In the genomic region with DNA sequence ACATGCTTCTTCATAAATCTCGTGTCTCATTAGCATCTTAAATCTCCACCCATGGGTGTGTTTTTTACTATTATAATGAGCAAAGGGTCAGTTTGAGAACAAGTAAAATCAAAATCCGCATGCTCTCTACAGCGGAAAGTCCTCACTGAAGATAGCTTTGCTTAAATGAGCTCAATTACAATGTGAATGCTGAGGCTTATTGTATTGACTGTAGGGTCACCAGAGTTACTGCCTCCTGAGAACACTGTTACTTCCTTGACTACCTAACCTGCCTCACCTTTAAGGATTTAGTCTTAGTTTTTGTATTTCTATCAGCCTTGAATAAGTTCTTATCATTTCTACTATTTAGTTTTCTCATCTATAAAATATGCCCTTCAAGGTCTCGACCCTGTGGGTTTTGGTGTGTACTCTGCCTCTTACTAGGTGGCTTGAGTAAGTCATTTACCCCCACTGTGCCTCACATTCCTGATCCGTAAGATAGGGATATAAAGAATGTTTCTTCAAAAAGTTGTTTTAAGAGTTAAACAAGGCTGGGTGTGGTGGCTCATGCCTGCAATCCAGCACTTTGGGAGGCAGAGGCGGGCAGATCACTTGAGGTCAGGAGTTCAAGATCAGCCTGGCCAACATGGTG, we compare ENCODE assay signal across 28 cellular contexts. TPM values are rescaled to one million over a fixed set of nuclear protein-coding genes. Genes with fewer than 3 reads are reported as not detected.
DNase-seq lines count a peak whose midpoint lies in the region; ATAC-seq and TF ChIP-seq lines count a peak whose summit lies in the region.
"Had no signal": no experiment of that assay in that cellular context is flagged by ENCODE, and none has a peak within 500 bp of the region (broad histone marks: within the 10 kb centered on the region; RNA-seq: fewer than 3 reads in every experiment).

No MANE protein-coding gene starts in this region.

- H2AFZ ChIP-seq in GM23338, result no peak overlapping the region
- H2AFZ ChIP-seq: GM23248 had no signal

- H3K27me3 ChIP-seq in GM23338 (ENCODE audit: insufficient read depth), result no peaks in the 10 kb centered on the region
- no peaks in the 10 kb centered on the region for H3K27me3 ChIP-seq in right cardiac atrium (ENCODE audit: control insufficient read depth, insufficient read depth)
- H3K27me3 ChIP-seq: pancreas, right atrium auricular region had no signal

- 87% methylated on average over 6 of the region's 6 CpGs for WGBS in right cardiac atrium

- peaks cover 75% of the 10 kb centered on the region for H3K4me1 Mint-ChIP-seq in activated CD4-positive, alpha-beta T cell treated with anti-CD3 and anti-CD28 coated beads, Interleukin-2, amount 10 ng/mL, durations not matched to agents 24 days and 14 days
- peaks cover 86% of the 10 kb centered on the region for H3K4me1 Mint-ChIP-seq in activated CD4-positive, alpha-beta T cell treated with anti-CD3 and anti-CD28 coated beads, Interleukin-2, amount 10 ng/mL, durations not matched to agents 7 days and 5 days
- H3K4me1 Mint-ChIP-seq in GM23338, result peaks cover 23% of the 10 kb centered on the region; the same call in 2 of the 3 replicates
- H3K4me1 Mint-ChIP-seq in activated CD8-positive, alpha-beta T cell treated with anti-CD3 and anti-CD28 coated beads, Interleukin-2, amount 10 ng/mL, durations not matched to agents 7 days and 5 days (ENCODE audit: low read depth), result peaks cover 96% of the 10 kb centered on the region
- peaks cover 97 to 100% of the 10 kb centered on the region in 2 donors for H3K4me1 Mint-ChIP-seq in immature natural killer cell

- ATAC-seq in GM23338 (peak; percentile 89), right cardiac atrium (no peak), HG03521 (IDR thresholded peaks at IDR 0.05; ENCODE audit: unreplicated experiment) (no peak)
- ATAC-seq in activated CD8-positive, alpha-beta T cell treated with anti-CD3 and anti-CD28 coated beads, Interleukin-2, amount 10 ng/mL, durations not matched to agents 7 days and 5 days, result no peak
- ATAC-seq: pancreas had no signal

- no peaks in the 10 kb centered on the region for H3K79me2 ChIP-seq in GM23338 (replicated peaks; ENCODE audit: insufficient read depth)

- no peaks in the 10 kb centered on the region for H3K27me3 Mint-ChIP-seq in activated CD4-positive, alpha-beta T cell treated with anti-CD3 and anti-CD28 coated beads, Interleukin-2, amount 10 ng/mL, durations not matched to agents 24 days and 14 days
- no peaks in the 10 kb centered on the region for H3K27me3 Mint-ChIP-seq in activated CD4-positive, alpha-beta T cell treated with anti-CD3 and anti-CD28 coated beads, Interleukin-2, amount 10 ng/mL, durations not matched to agents 7 days and 5 days
- H3K27me3 Mint-ChIP-seq in GM23338 (ENCODE audit: insufficient read depth, low read depth, poor library complexity) (peaks cover 3% of the 10 kb centered on the region), immature natural killer cell (ENCODE audit: low read depth in 3 of 3) (peaks cover 6 to 16% (median 15%) of the 10 kb centered on the region in 3 donors)
- H3K27me3 Mint-ChIP-seq in activated CD8-positive, alpha-beta T cell treated with anti-CD3 and anti-CD28 coated beads, Interleukin-2, amount 10 ng/mL, durations not matched to agents 7 days and 5 days (ENCODE audit: low read depth), result no peaks in the 10 kb centered on the region

- intact Hi-C loops in activated CD4-positive, alpha-beta T cell treated with anti-CD3 and anti-CD28 coated beads, Interleukin-2, amount 10 ng/mL, durations not matched to agents 24 days and 14 days (cut with micrococcal nuclease), result no loop called here
- intact Hi-C loops in right cardiac atrium (cut with DNase I), result no loop called here

- H4K20me1 ChIP-seq in GM23338 (replicated peaks; ENCODE audit: insufficient read depth), result no peaks in the 10 kb centered on the region

- DNase-seq in activated CD4-positive, alpha-beta T cell treated with anti-CD3 and anti-CD28 coated beads, Interleukin-2, amount 10 ng/mL, durations not matched to agents 24 days and 14 days, result no peak
- no peak for DNase-seq in activated CD4-positive, alpha-beta T cell treated with anti-CD3 and anti-CD28 coated beads, Interleukin-2, amount 10 ng/mL, durations not matched to agents 7 days and 5 days
- peak; percentile 43 for DNase-seq in GM23338 (ENCODE audit: low spot score)
- DNase-seq in activated CD8-positive, alpha-beta T cell treated with anti-CD3 and anti-CD28 coated beads, Interleukin-2, amount 10 ng/mL, durations not matched to agents 7 days and 5 days, result no peak
- DNase-seq in immature natural killer cell, result no peak
- DNase-seq in HPDE6-E6E7 (ENCODE audit: extremely low spot score), result no peak
- no peak for DNase-seq in right cardiac atrium
- DNase-seq: activated CD4-positive, CD25-positive, alpha-beta regulatory T cell; activated CD8-positive, alpha-beta memory T cell treated with anti-CD3 and anti-CD28 coated beads for 24 hours; anterior cingulate cortex; caudate nucleus; dorsolateral prefrontal cortex; GM23248; NCI-H1417 treated with DMSO at 0.1 percent for 48 hours; NCI-H510A treated with DMSO at 0.1 percent for 48 hours; nephron progenitor cell; NK-92 treated with Interleukin-12 subunit alpha and Interleukin-12 subunit beta, amount 100 ng/mL, for 24 hours; pancreas; SK-N-SH; stimulated activated CD4-positive, alpha-beta T cell treated with anti-CD3 and anti-CD28 coated beads, Interleukin-4, amount 100 ng/mL, for 24 hours; trophoblast cell had no signal

- peaks cover 43% of the 10 kb centered on the region for H3K36me3 Mint-ChIP-seq in activated CD4-positive, alpha-beta T cell treated with anti-CD3 and anti-CD28 coated beads, Interleukin-2, amount 10 ng/mL, durations not matched to agents 24 days and 14 days (ENCODE audit: low read depth)
- peaks cover 40% of the 10 kb centered on the region for H3K36me3 Mint-ChIP-seq in activated CD4-positive, alpha-beta T cell treated with anti-CD3 and anti-CD28 coated beads, Interleukin-2, amount 10 ng/mL, durations not matched to agents 7 days and 5 days (ENCODE audit: low read depth)
- H3K36me3 Mint-ChIP-seq in GM23338 (ENCODE audit: low read depth) (no peaks in the 10 kb centered on the region), immature natural killer cell (peaks cover 54 to 58% (median 58%) of the 10 kb centered on the region in 3 donors)
- H3K36me3 Mint-ChIP-seq in activated CD8-positive, alpha-beta T cell treated with anti-CD3 and anti-CD28 coated beads, Interleukin-2, amount 10 ng/mL, durations not matched to agents 7 days and 5 days (ENCODE audit: low read depth), result peaks cover 92% of the 10 kb centered on the region
- H3K36me3 Mint-ChIP-seq: mesothelial cell of epicardium had no signal

- peaks cover 10% of the 10 kb centered on the region for H3K4me1 ChIP-seq in GM23338 (ENCODE audit: insufficient read depth)
- H3K4me1 ChIP-seq in right cardiac atrium (ENCODE audit: control insufficient read depth, insufficient read depth, low read length), result no peaks in the 10 kb centered on the region
- H3K4me1 ChIP-seq: pancreas, right atrium auricular region had no signal

- peaks cover 19% of the 10 kb centered on the region for H3K9me2 ChIP-seq in GM23338 (ENCODE audit: insufficient read depth)
- H3K9me2 ChIP-seq: SK-N-SH had no signal

- H3K27ac Mint-ChIP-seq in activated CD4-positive, alpha-beta T cell treated with anti-CD3 and anti-CD28 coated beads, Interleukin-2, amount 10 ng/mL, durations not matched to agents 24 days and 14 days, result peak overlapping the region; percentile 18
- H3K27ac Mint-ChIP-seq in activated CD4-positive, alpha-beta T cell treated with anti-CD3 and anti-CD28 coated beads, Interleukin-2, amount 10 ng/mL, durations not matched to agents 7 days and 5 days, result no peak overlapping the region
- no peak overlapping the region for H3K27ac Mint-ChIP-seq in GM23338
- peak overlapping the region; percentile 69 for H3K27ac Mint-ChIP-seq in activated CD8-positive, alpha-beta T cell treated with anti-CD3 and anti-CD28 coated beads, Interleukin-2, amount 10 ng/mL, durations not matched to agents 7 days and 5 days
- H3K27ac Mint-ChIP-seq in immature natural killer cell, result peak overlapping the region; percentile 92 to 100 (median 94)
- H3K27ac Mint-ChIP-seq: mesothelial cell of epicardium, nephron progenitor cell had no signal

- peak overlapping the region; percentile 0; the same call in 1 of the 2 replicates for H3K4me2 ChIP-seq in GM23338
- H3K4me2 ChIP-seq: SK-N-SH had no signal

- POLR2A ChIA-PET in activated CD4-positive, alpha-beta T cell treated with anti-CD3 and anti-CD28 coated beads, Interleukin-2, amount 10 ng/mL, durations not matched to agents 7 days and 5 days (lab: Charles Lee), result no interaction called here
- POLR2A ChIA-PET in activated CD8-positive, alpha-beta T cell treated with anti-CD3 and anti-CD28 coated beads, Interleukin-2, amount 10 ng/mL, durations not matched to agents 7 days and 5 days (lab: Charles Lee), result interaction anchor here (1.1 kb wide), 1 partner anchor 8 kb away, joined by 3 read pairs; a partner anchor contains a TSS

- H3K27ac ChIP-seq in GM23338 (ENCODE audit: low read depth) (no peak overlapping the region; the same call in 1 of the 2 replicates), right cardiac atrium (ENCODE audit: low read length) (no peak overlapping the region)
- H3K27ac ChIP-seq: 22Rv1, dorsolateral prefrontal cortex, GM23248, HL-60, pancreas, right atrium auricular region had no signal

- H3K4me3 ChIP-seq in GM23338 (no peak overlapping the region), right cardiac atrium (ENCODE audit: low read length) (no peak overlapping the region)
- H3K4me3 ChIP-seq: dorsolateral prefrontal cortex, GM23248, pancreas, right atrium auricular region had no signal

- no peak for TF ChIP-seq CTCF in GM23338 (conservative IDR thresholded peaks at IDR 0.05; ENCODE audit: low read depth in 2 of 2)

- H3K9me3 ChIP-seq in right cardiac atrium (ENCODE audit: control insufficient read depth, low read length), result no peaks in the 10 kb centered on the region
- H3K9me3 ChIP-seq: pancreas, right atrium auricular region, SK-N-SH had no signal

- H3F3A ChIP-seq in GM23338 (replicated peaks; ENCODE audit: low read depth), result 0 out of 2 replicates have a peak, but pooled peaks cover 3% of the 10 kb centered on the region

- H3K36me3 ChIP-seq in GM23338 (ENCODE audit: insufficient read depth), result no peaks in the 10 kb centered on the region
- H3K36me3 ChIP-seq: pancreas, right atrium auricular region had no signal

- H3K9me3 Mint-ChIP-seq in activated CD4-positive, alpha-beta T cell treated with anti-CD3 and anti-CD28 coated beads, Interleukin-2, amount 10 ng/mL, durations not matched to agents 24 days and 14 days, result peaks cover 3% of the 10 kb centered on the region
- H3K9me3 Mint-ChIP-seq in activated CD4-positive, alpha-beta T cell treated with anti-CD3 and anti-CD28 coated beads, Interleukin-2, amount 10 ng/mL, durations not matched to agents 7 days and 5 days, result peaks cover 2% of the 10 kb centered on the region
- H3K9me3 Mint-ChIP-seq in GM23338, result no peaks in the 10 kb centered on the region; the same call in 2 of the 3 replicates
- no peaks in the 10 kb centered on the region for H3K9me3 Mint-ChIP-seq in activated CD8-positive, alpha-beta T cell treated with anti-CD3 and anti-CD28 coated beads, Interleukin-2, amount 10 ng/mL, durations not matched to agents 7 days and 5 days (ENCODE audit: insufficient read depth)
- H3K9me3 Mint-ChIP-seq in immature natural killer cell, result no peaks in the 10 kb centered on the region
- H3K9me3 Mint-ChIP-seq: mesothelial cell of epicardium, nephron progenitor cell had no signal

- H3K4me3 Mint-ChIP-seq in activated CD4-positive, alpha-beta T cell treated with anti-CD3 and anti-CD28 coated beads, Interleukin-2, amount 10 ng/mL, durations not matched to agents 24 days and 14 days, result no peak overlapping the region
- H3K4me3 Mint-ChIP-seq in activated CD4-positive, alpha-beta T cell treated with anti-CD3 and anti-CD28 coated beads, Interleukin-2, amount 10 ng/mL, durations not matched to agents 7 days and 5 days, result no peak overlapping the region
- H3K4me3 Mint-ChIP-seq in GM23338 (no peak overlapping the region; the same call in 2 of the 3 replicates), immature natural killer cell (peak overlapping the region; percentile 60 to 97 (median 88))
- H3K4me3 Mint-ChIP-seq in activated CD8-positive, alpha-beta T cell treated with anti-CD3 and anti-CD28 coated beads, Interleukin-2, amount 10 ng/mL, durations not matched to agents 7 days and 5 days, result no peak overlapping the region
- H3K4me3 Mint-ChIP-seq: mesothelial cell of epicardium, nephron progenitor cell had no signal

- CTCF ChIA-PET in activated CD4-positive, alpha-beta T cell treated with anti-CD3 and anti-CD28 coated beads, Interleukin-2, amount 10 ng/mL, durations not matched to agents 7 days and 5 days (lab: Charles Lee), result interaction anchor here (0.7 to 3.6 kb wide), 5 partner anchors 10 to 24 kb away, joined by 3 to 25 read pairs (median 4); no protein-coding TSS in a partner anchor
- CTCF ChIA-PET in activated CD8-positive, alpha-beta T cell treated with anti-CD3 and anti-CD28 coated beads, Interleukin-2, amount 10 ng/mL, durations not matched to agents 7 days and 5 days (lab: Charles Lee), result interaction anchor here (0.7 to 13.3 kb wide), 8 partner anchors 9 to 65 kb away, joined by 3 to 217 read pairs (median 11); no protein-coding TSS in a partner anchor

RNA-seq across cellular contexts. Expression of a gene that starts 7.9 kb away (rescaled TPM):
- 18.4 and 20.7 TPM in 2 replicates for total RNA-seq in activated CD4-positive, alpha-beta T cell treated with anti-CD3 and anti-CD28 coated beads, Interleukin-2, amount 10 ng/mL, durations not matched to agents 24 days and 14 days
- 10 to 100 TPM; 12.8 to 13.4 TPM for total RNA-seq in activated CD4-positive, alpha-beta T cell treated with anti-CD3 and anti-CD28 coated beads, Interleukin-2, amount 10 ng/mL, durations not matched to agents 7 days and 5 days
- total RNA-seq in GM23338 (2014; rRNA removed; shearing (Covaris generic)), result not detected in 2 replicates
- 0.11 and 0.14 TPM in 2 replicates for polyA plus RNA-seq in GM23338 (2016; fragmentation: Nextera tagmentation; extraction: Ambion mirVana)
- total RNA-seq in activated CD8-positive, alpha-beta T cell treated with anti-CD3 and anti-CD28 coated beads, Interleukin-2, amount 10 ng/mL, durations not matched to agents 7 days and 5 days, result 100 to 1,000 TPM in 1 of 2 experiments, 10 to 100 TPM in 1; 88.5 to 102 TPM
- polyA plus RNA-seq in immature natural killer cell, result 100 to 1,000 TPM; 316 to 379 (median 359) TPM
- 1 to 10 TPM in 1 of 4 donors, under 1 TPM in 3; 0.31 to 1.3 (median 0.46) TPM for total RNA-seq in right cardiac atrium
- polyA plus RNA-seq in right cardiac atrium, result 0.07 TPM
- total RNA-seq: GM23248, mesothelial cell of epicardium, RPMI7951 had no signal
- polyA plus RNA-seq: GM23248, SK-N-SH had no signal

RNA-seq across cellular contexts. Expression of a gene that starts 35.4 kb away (rescaled TPM):
- total RNA-seq in activated CD4-positive, alpha-beta T cell treated with anti-CD3 and anti-CD28 coated beads, Interleukin-2, amount 10 ng/mL, durations not matched to agents 24 days and 14 days, result 206 and 208 TPM in 2 replicates
- 100 to 1,000 TPM; 294 to 309 TPM for total RNA-seq in activated CD4-positive, alpha-beta T cell treated with anti-CD3 and anti-CD28 coated beads, Interleukin-2, amount 10 ng/mL, durations not matched to agents 7 days and 5 days
- 0.45 TPM in 1 of 2 replicates, not detected in the other for total RNA-seq in GM23338 (2014; rRNA removed; shearing (Covaris generic))
- polyA plus RNA-seq in GM23338 (2016; fragmentation: Nextera tagmentation; extraction: Ambion mirVana) (0.34 and 0.43 TPM in 2 replicates), immature natural killer cell (100 to 1,000 TPM; 202 to 229 (median 205) TPM), right cardiac atrium (0.93 TPM)
- 100 to 1,000 TPM; 325 to 327 TPM for total RNA-seq in activated CD8-positive, alpha-beta T cell treated with anti-CD3 and anti-CD28 coated beads, Interleukin-2, amount 10 ng/mL, durations not matched to agents 7 days and 5 days
- 1 to 10 TPM in 2 of 4 donors, under 1 TPM in 2; 0.39 to 4.1 (median 1.8) TPM for total RNA-seq in right cardiac atrium
- total RNA-seq: GM23248, MCF 10A, RPMI7951 had no signal
- polyA plus RNA-seq: GM23248, SK-N-SH had no signal

RNA-seq across cellular contexts. Expression of a gene that starts 49.0 kb away (rescaled TPM):
- 0.30 and 0.85 TPM in 2 replicates for total RNA-seq in activated CD4-positive, alpha-beta T cell treated with anti-CD3 and anti-CD28 coated beads, Interleukin-2, amount 10 ng/mL, durations not matched to agents 24 days and 14 days
- total RNA-seq in activated CD4-positive, alpha-beta T cell treated with anti-CD3 and anti-CD28 coated beads, Interleukin-2, amount 10 ng/mL, durations not matched to agents 7 days and 5 days, result 10 to 100 TPM; 45.9 to 49.0 TPM
- not detected in 2 replicates for total RNA-seq in GM23338 (2014; rRNA removed; shearing (Covaris generic))
- not detected in 2 replicates for polyA plus RNA-seq in GM23338 (2016; fragmentation: Nextera tagmentation; extraction: Ambion mirVana)
- total RNA-seq in activated CD8-positive, alpha-beta T cell treated with anti-CD3 and anti-CD28 coated beads, Interleukin-2, amount 10 ng/mL, durations not matched to agents 7 days and 5 days, result 10 to 100 TPM; 24.7 to 24.9 TPM
- 10 to 100 TPM; 46.1 to 68.2 (median 57.2) TPM for polyA plus RNA-seq in immature natural killer cell
- under 1 TPM in 3 of 4 donors, not detected in 1; 0.25 to 0.29 (median 0.25) TPM for total RNA-seq in right cardiac atrium
- 0.09 TPM for polyA plus RNA-seq in right cardiac atrium
- total RNA-seq: GM23248, MCF 10A, mesothelial cell of epicardium, RPMI7951 had no signal
- polyA plus RNA-seq: GM23248, SK-N-SH had no signal

Comparison
In these comparisons a context has a peak if more than half of its experiments do, and no peak if none do; other contexts are left out.
1. H3K27ac Mint-ChIP-seq: peak in activated CD4-positive, alpha-beta T cell treated with anti-CD3 and anti-CD28 coated beads, Interleukin-2, amount 10 ng/mL, durations not matched to agents 24 days and 14 days (single experiment), activated CD8-positive, alpha-beta T cell treated with anti-CD3 and anti-CD28 coated beads, Interleukin-2, amount 10 ng/mL, durations not matched to agents 7 days and 5 days (single experiment) and immature natural killer cell (6 of 6); none in activated CD4-positive, alpha-beta T cell treated with anti-CD3 and anti-CD28 coated beads, Interleukin-2, amount 10 ng/mL, durations not matched to agents 7 days and 5 days (single experiment) and GM23338 (single experiment).
2. RNA of a gene that starts 49.0 kb away (total RNA-seq): 45.9 to 49.0 TPM in activated CD4-positive, alpha-beta T cell treated with anti-CD3 and anti-CD28 coated beads, Interleukin-2, amount 10 ng/mL, durations not matched to agents 7 days and 5 days and 24.7 to 24.9 TPM in activated CD8-positive, alpha-beta T cell treated with anti-CD3 and anti-CD28 coated beads, Interleukin-2, amount 10 ng/mL, durations not matched to agents 7 days and 5 days; 0.30 to 0.85 TPM in activated CD4-positive, alpha-beta T cell treated with anti-CD3 and anti-CD28 coated beads, Interleukin-2, amount 10 ng/mL, durations not matched to agents 24 days and 14 days, 0.25 to 0.29 TPM in right cardiac atrium and not detected in GM23338; every median in the first group is over 10 times any median in the second.
3. H3K4me3 Mint-ChIP-seq: peak in immature natural killer cell (5 of 5); none in activated CD4-positive, alpha-beta T cell treated with anti-CD3 and anti-CD28 coated beads, Interleukin-2, amount 10 ng/mL, durations not matched to agents 24 days and 14 days (single experiment), activated CD4-positive, alpha-beta T cell treated with anti-CD3 and anti-CD28 coated beads, Interleukin-2, amount 10 ng/mL, durations not matched to agents 7 days and 5 days (single experiment), GM23338 (single experiment) and activated CD8-positive, alpha-beta T cell treated with anti-CD3 and anti-CD28 coated beads, Interleukin-2, amount 10 ng/mL, durations not matched to agents 7 days and 5 days (single experiment).
4. RNA of a gene that starts 35.4 kb away (total RNA-seq): 325 to 327 TPM in activated CD8-positive, alpha-beta T cell treated with anti-CD3 and anti-CD28 coated beads, Interleukin-2, amount 10 ng/mL, durations not matched to agents 7 days and 5 days, 294 to 309 TPM in activated CD4-positive, alpha-beta T cell treated with anti-CD3 and anti-CD28 coated beads, Interleukin-2, amount 10 ng/mL, durations not matched to agents 7 days and 5 days and 206 to 208 TPM in activated CD4-positive, alpha-beta T cell treated with anti-CD3 and anti-CD28 coated beads, Interleukin-2, amount 10 ng/mL, durations not matched to agents 24 days and 14 days; 0.39 to 4.1 TPM in right cardiac atrium and 0.45 TPM in GM23338; every median in the first group is over 10 times any median in the second.